14 cellular contexts compared by ENCODE assay signal in the genomic region with DNA sequence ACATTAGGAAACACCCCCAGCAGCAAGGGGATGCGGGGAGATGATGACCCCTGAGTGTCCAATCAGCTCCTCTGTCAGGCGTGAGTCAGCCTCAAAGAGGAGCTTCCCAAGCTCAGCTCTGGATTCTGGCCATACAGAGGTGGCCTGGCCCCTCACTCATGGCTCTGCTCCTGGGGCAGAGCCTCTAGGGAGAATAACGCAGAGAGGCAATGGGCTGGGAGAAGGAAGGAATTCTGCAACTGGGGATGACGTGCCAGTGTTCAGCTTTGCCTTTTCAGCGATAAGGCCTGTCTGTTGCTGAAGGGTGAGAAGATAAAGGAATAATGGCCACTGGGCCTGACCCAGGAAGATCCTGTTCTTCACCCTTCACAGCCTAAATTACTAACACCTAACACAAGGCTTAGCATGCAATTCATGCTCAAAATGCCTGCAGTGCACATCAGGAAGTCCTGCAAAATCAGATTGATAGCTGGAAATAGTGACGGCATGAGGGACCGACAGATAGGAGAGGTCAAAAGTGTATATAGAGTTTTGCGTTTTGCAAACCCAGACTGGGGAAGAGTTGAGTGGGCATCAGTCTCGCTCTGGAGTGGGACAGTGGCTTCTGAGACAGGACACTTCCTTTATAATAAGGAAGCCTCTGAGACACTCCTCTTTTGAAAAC.
"Had no signal": no experiment of that assay in that cellular context is flagged by ENCODE, and none has a peak within 500 bp of the region (broad histone marks: within the 10 kb centered on the region; RNA-seq: fewer than 3 reads in every experiment).

No MANE protein-coding gene starts in this region.

- DNase-seq: activated B cell treated with CpG ODN at 0.5 μM for 24 hours; activated CD4-positive, alpha-beta T cell treated with anti-CD3 and anti-CD28 coated beads, Interleukin-2, amount 10 ng/mL, durations not matched to agents 7 days and 5 days; activated naive CD4-positive, alpha-beta T cell treated with anti-CD3 and anti-CD28 coated beads, Interleukin-2, amount 10 ng/mL, durations not matched to agents 7 days and 5 days; amniotic stem cell; brain microvascular endothelial cell; effector CD8-positive, alpha-beta T cell; mesenchymal stem cell; stimulated activated CD4-positive, alpha-beta T cell treated with anti-CD3 and anti-CD28 coated beads, Interleukin-4, amount 100 ng/mL, for 1 hour; T-cell had no signal

- H3K27ac Mint-ChIP-seq: activated B cell treated with CpG ODN at 0.5 μM for 24 hours; activated CD4-positive, alpha-beta T cell treated with anti-CD3 and anti-CD28 coated beads, Interleukin-2, amount 10 ng/mL, durations not matched to agents 7 days and 5 days; activated naive CD4-positive, alpha-beta T cell treated with anti-CD3 and anti-CD28 coated beads, Interleukin-2, amount 10 ng/mL, durations not matched to agents 7 days and 5 days; activated T-helper 2 cell treated with anti-CD3 and anti-CD28 coated beads, Interferon-gamma antibody, Interleukin-2, Interleukin-4, amounts not matched to agents 10 μg/mL and 5 μg/mL and 100 μg/mL, durations not matched to agents 14 hours and 24 hours and 36 hours; stimulated activated naive CD8-positive, alpha-beta T cell treated with anti-CD3 and anti-CD28 coated beads, Interleukin-15, Interleukin-2, amounts not matched to agents 100 ng/mL and 50 ng/mL, for 24 hours had no signal

- H3K27me3 ChIP-seq: brain microvascular endothelial cell had no signal

- ATAC-seq: left lobe of liver, T-cell had no signal

- H3K27ac ChIP-seq: brain microvascular endothelial cell, thoracic aorta had no signal

- H3K4me1 Mint-ChIP-seq: activated B cell treated with CpG ODN at 0.5 μM for 24 hours; activated CD4-positive, alpha-beta T cell treated with anti-CD3 and anti-CD28 coated beads, Interleukin-2, amount 10 ng/mL, durations not matched to agents 7 days and 5 days; activated naive CD4-positive, alpha-beta T cell treated with anti-CD3 and anti-CD28 coated beads, Interleukin-2, amount 10 ng/mL, durations not matched to agents 7 days and 5 days had no signal

- H3K9me3 ChIP-seq: thoracic aorta had no signal

- H3K4me3 Mint-ChIP-seq: activated B cell treated with CpG ODN at 0.5 μM for 24 hours; activated CD4-positive, alpha-beta T cell treated with anti-CD3 and anti-CD28 coated beads, Interleukin-2, amount 10 ng/mL, durations not matched to agents 7 days and 5 days; activated naive CD4-positive, alpha-beta T cell treated with anti-CD3 and anti-CD28 coated beads, Interleukin-2, amount 10 ng/mL, durations not matched to agents 7 days and 5 days; neural crest cell; stimulated activated naive CD8-positive, alpha-beta T cell treated with anti-CD3 and anti-CD28 coated beads, Interleukin-15, Interleukin-2, amounts not matched to agents 100 ng/mL and 50 ng/mL, for 24 hours; T-cell had no signal

- H3K36me3 Mint-ChIP-seq: activated naive CD4-positive, alpha-beta T cell treated with anti-CD3 and anti-CD28 coated beads, Interleukin-2, amount 10 ng/mL, durations not matched to agents 7 days and 5 days; T-cell had no signal

- H3K27me3 Mint-ChIP-seq: activated B cell treated with CpG ODN at 0.5 μM for 24 hours; stimulated activated naive CD8-positive, alpha-beta T cell treated with anti-CD3 and anti-CD28 coated beads, Interleukin-15, Interleukin-2, amounts not matched to agents 100 ng/mL and 50 ng/mL, for 24 hours; T-cell had no signal
